8 cellular contexts compared by ENCODE assay signal in the genomic region with DNA sequence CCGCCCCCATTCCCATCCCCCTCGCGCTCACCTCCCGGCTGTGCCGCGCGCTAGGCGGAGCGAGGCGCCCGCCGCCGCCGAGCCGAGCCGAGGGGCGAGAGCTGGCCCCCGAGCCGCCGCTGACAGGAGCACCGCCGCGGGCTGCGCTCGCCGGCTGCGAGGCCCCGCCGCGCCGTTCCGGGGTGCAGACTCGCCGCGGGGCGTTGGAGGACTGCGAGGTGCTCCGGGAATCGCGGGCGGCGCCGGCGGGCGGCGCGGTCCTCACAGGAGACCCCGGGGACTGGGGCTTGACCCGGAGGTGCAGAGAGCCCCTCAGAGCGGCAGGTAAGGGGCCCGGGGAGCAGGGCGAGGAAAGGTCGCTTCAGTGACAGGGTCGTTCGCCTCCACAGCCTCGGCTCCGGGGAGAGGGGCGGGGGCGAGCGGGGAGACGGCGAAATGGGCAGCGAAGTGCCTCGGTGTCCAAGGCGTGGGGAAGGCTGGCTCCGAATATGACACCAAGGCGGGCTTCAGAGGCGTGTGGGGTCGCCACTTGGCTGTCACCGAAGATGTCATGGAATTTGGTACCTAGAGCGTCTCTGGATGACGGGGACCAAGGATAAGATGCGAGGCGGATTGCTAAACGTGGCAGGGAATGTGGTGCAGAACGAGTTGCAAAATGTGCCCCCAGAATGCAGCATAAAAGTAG. TPM values are rescaled to one million over a fixed set of nuclear protein-coding genes. Genes with fewer than 3 reads are reported as not detected.
DNase-seq lines count a peak whose midpoint lies in the region; ATAC-seq and TF ChIP-seq lines count a peak whose summit lies in the region.

No MANE protein-coding gene starts in this region.

- H3K4me3 ChIP-seq in GM06990 (replicated peaks; ENCODE audit: low read depth, low read length) (peak overlapping the region; percentile 63), SJSA1 (peak overlapping the region; percentile 92), ascending aorta (peak overlapping the region; percentile 74 to 98), iPS-18a (ENCODE audit: low read length) (peak overlapping the region; percentile 67), skeletal muscle tissue (ENCODE audit: low read length in 3 of 3) (peak overlapping the region; percentile 75 to 84 (median 78))

- peaks cover 38% of the 10 kb centered on the region for H3K4me1 ChIP-seq in SJSA1 (replicated peaks)
- peaks cover 0 to 7% of the 10 kb centered on the region in 2 donors for H3K4me1 ChIP-seq in ascending aorta
- H3K4me1 ChIP-seq in iPS-18a (ENCODE audit: control insufficient read depth, low read depth, low read length), result peaks cover 12% of the 10 kb centered on the region
- H3K4me1 ChIP-seq in skeletal muscle tissue (ENCODE audit: control insufficient read depth in 3 of 3, insufficient read depth in 3 of 3, low read length in 3 of 3), result peaks cover 8 to 17% (median 14%) of the 10 kb centered on the region in 3 donors

- H3K27me3 ChIP-seq in GM06990 (replicated peaks; ENCODE audit: control insufficient read depth, insufficient read depth, low read length), result no peaks in the 10 kb centered on the region; the same call in 1 of the 2 replicates
- H3K27me3 ChIP-seq in SJSA1 (replicated peaks), result no peaks in the 10 kb centered on the region
- H3K27me3 ChIP-seq in ascending aorta, result no peaks in the 10 kb centered on the region
- peaks cover 37% of the 10 kb centered on the region for H3K27me3 ChIP-seq in iPS-18a (ENCODE audit: control insufficient read depth, insufficient read depth, low read length)
- no peaks in the 10 kb centered on the region for H3K27me3 ChIP-seq in skeletal muscle tissue (ENCODE audit: control insufficient read depth in 3 of 3, insufficient read depth in 3 of 3, low read length in 3 of 3)

- intact Hi-C loops in ascending aorta (cut with DNase I), result loop anchor here (5.0 kb wide), 1 partner anchor 94 kb away; no protein-coding TSS in a partner anchor

- ATAC-seq in HG02571 (IDR thresholded peaks at IDR 0.05; ENCODE audit: unreplicated experiment) (peak; percentile 28), GM18870 (IDR thresholded peaks at IDR 0.05; ENCODE audit: unreplicated experiment) (no peak), HG03469 (IDR thresholded peaks at IDR 0.05; ENCODE audit: unreplicated experiment) (no peak)

- H3K9me3 ChIP-seq in SJSA1 (replicated peaks) (no peaks in the 10 kb centered on the region), ascending aorta (no peaks in the 10 kb centered on the region), iPS-18a (ENCODE audit: control insufficient read depth, low read depth, low read length) (no peaks in the 10 kb centered on the region), skeletal muscle tissue (ENCODE audit: control insufficient read depth in 3 of 3, low read length in 3 of 3) (no peaks in the 10 kb centered on the region)

- no peak for TF ChIP-seq CTCF in GM06990 (IDR thresholded peaks at IDR 0.05; ENCODE audit: insufficient read depth, low read length, poor library complexity, severe bottlenecking)
- no peak for TF ChIP-seq CTCF in ascending aorta (IDR thresholded peaks at IDR 0.05)

- no peaks in the 10 kb centered on the region for H3K36me3 ChIP-seq in GM06990 (ENCODE audit: control insufficient read depth, insufficient read depth, low read length)
- H3K36me3 ChIP-seq in SJSA1, result peaks cover 3% of the 10 kb centered on the region; the same call in 1 of the 2 replicates
- no peaks in the 10 kb centered on the region for H3K36me3 ChIP-seq in ascending aorta
- no peaks in the 10 kb centered on the region for H3K36me3 ChIP-seq in iPS-18a (ENCODE audit: control insufficient read depth, low read depth, low read length)
- no peaks in the 10 kb centered on the region for H3K36me3 ChIP-seq in skeletal muscle tissue (ENCODE audit: control insufficient read depth in 3 of 3, insufficient read depth in 3 of 3, low read length in 3 of 3)

- H3K9ac ChIP-seq in iPS-18a (ENCODE audit: low read length), result peak overlapping the region; percentile 20
- H3K9ac ChIP-seq in skeletal muscle tissue (ENCODE audit: low read depth in 1 of 3, low read length in 3 of 3), result peak overlapping the region; percentile 63 to 81 (median 75)

- DNase-seq in GM06990 (ENCODE audit: extremely low read depth, insufficient read length) (peak; percentile 6), SJSA1 (ENCODE audit: low read depth in 1 of 2, low spot score in 2 of 2) (peak in 1 of 2 experiments; percentile 36), ascending aorta (ENCODE audit: low spot score in 2 of 2) (no peak)

- H3K27ac ChIP-seq in SJSA1 (no peak overlapping the region; the same call in 1 of the 2 replicates), ascending aorta (peak overlapping the region; percentile 56 to 87), iPS-18a (ENCODE audit: low read length) (no peak overlapping the region), skeletal muscle tissue (ENCODE audit: low read depth, low read length) (no peak overlapping the region)

RNA-seq across cellular contexts. Expression of a gene that starts 0.5 kb away (rescaled TPM):
- total RNA-seq in SJSA1 (2014; rRNA removed; shearing (Covaris generic)), result 2.3 and 7.7 TPM in 2 replicates
- total RNA-seq in ascending aorta, result 3.8 TPM
- 44.9 TPM for total RNA-seq in skeletal muscle tissue

Comparison
In these comparisons a context has a peak if more than half of its experiments do, and no peak if none do; other contexts are left out.
1. H3K27ac ChIP-seq: peak in ascending aorta (2 of 2); none in SJSA1 (single experiment), iPS-18a (single experiment) and skeletal muscle tissue (single experiment).
2. Peak in every context shown above with its lines, with median percentiles within 50 percentile points of each other: H3K4me3 ChIP-seq.